In the genomic region with DNA sequence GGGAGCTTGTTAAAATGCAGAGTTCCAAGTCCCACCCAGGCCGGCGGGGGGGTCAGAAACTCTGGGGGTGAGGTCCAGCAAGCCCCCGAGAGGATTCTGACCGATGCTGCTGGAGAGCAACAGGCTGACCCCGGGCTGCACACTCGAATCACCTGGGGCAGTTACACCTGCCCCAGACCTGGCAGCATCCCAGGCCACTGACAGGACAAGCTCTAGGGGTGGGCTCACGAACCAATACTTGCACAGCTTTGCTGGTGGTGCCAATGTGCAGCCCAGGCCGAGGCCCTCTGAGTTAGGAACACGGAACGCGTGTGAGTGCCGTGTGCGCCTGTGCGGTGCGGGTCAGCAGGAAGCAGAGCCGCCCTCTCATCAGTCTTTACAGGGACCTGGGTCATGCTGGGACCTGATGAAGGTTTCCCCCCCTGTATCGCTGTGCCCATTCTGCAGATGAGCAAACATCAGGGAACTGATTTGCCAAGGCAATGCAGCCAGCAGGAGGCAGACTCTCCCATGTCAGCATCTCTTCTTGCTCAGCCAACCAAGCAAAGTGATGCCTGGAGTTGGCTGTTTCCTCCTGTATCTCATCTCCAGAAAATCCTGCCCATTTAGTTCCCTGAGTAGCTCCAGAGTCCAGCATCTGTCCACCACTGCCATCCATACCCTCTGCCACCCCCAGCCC, we compare ENCODE assay signal across 1 cellular context.
TF ChIP-seq lines count a peak whose summit lies in the region.

No MANE protein-coding gene starts in this region.

TF ChIP-seq in SK-N-SH treated with all-trans-retinoic acid at 6 μM for 48 hours, 23 proteins besides CTCF, POLR2A, EP300 and RAD21 (continued from another document):
- TF ChIP-seq OSR1 (CRISPR knock-in tag; IDR thresholded peaks at IDR 0.05): no peak
- TF ChIP-seq ARNTL (CRISPR knock-in tag; IDR thresholded peaks at IDR 0.05; ENCODE audit: borderline replicate concordance, low read depth): no peak
- no peak for TF ChIP-seq TCF4 (CRISPR knock-in tag; IDR thresholded peaks at IDR 0.05; ENCODE audit: borderline replicate concordance)
- TF ChIP-seq ZNF70 (CRISPR knock-in tag; IDR thresholded peaks at IDR 0.05): no peak
- TF ChIP-seq SNAI2 (CRISPR knock-in tag; IDR thresholded peaks at IDR 0.05): no peak
- TF ChIP-seq, protein P1, sequence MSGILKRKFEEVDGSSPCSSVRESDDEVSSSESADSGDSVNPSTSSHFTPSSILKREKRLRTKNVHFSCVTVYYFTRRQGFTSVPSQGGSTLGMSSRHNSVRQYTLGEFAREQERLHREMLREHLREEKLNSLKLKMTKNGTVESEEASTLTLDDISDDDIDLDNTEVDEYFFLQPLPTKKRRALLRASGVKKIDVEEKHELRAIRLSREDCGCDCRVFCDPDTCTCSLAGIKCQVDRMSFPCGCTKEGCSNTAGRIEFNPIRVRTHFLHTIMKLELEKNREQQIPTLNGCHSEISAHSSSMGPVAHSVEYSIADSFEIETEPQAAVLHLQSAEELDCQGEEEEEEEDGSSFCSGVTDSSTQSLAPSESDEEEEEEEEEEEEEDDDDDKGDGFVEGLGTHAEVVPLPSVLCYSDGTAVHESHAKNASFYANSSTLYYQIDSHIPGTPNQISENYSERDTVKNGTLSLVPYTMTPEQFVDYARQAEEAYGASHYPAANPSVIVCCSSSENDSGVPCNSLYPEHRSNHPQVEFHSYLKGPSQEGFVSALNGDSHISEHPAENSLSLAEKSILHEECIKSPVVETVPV (CRISPR knock-in tag; IDR thresholded peaks at IDR 0.05): no peak
- TF ChIP-seq, protein P2, sequence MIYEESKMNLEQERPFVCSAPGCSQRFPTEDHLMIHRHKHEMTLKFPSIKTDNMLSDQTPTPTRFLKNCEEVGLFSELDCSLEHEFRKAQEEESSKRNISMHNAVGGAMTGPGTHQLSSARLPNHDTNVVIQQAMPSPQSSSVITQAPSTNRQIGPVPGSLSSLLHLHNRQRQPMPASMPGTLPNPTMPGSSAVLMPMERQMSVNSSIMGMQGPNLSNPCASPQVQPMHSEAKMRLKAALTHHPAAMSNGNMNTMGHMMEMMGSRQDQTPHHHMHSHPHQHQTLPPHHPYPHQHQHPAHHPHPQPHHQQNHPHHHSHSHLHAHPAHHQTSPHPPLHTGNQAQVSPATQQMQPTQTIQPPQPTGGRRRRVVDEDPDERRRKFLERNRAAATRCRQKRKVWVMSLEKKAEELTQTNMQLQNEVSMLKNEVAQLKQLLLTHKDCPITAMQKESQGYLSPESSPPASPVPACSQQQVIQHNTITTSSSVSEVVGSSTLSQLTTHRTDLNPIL (CRISPR knock-in tag; IDR thresholded peaks at IDR 0.05; ENCODE audit: low read depth): no peak
